In the genomic region with DNA sequence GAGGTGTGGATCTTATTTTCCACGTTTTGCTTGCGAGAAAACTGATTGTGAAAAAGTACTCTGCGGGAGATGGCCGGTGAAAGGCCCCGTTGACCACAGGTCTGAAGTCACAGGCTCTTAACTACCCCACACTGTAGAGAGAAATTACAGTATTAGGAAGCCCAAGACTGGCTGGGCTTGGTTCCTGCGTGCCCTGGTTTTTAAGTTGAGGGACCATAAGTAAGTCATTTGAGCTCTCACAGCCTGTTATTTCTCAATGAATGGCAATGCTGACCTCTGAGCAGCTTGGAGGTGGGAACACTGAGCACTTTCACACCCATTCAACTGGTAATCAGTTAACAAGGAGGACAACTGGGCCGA, we compare ENCODE assay signal across 9 cellular contexts. TPM values are rescaled to one million over a fixed set of nuclear protein-coding genes. Genes with fewer than 3 reads are reported as not detected.
DNase-seq lines count a peak whose midpoint lies in the region; ATAC-seq and TF ChIP-seq lines count a peak whose summit lies in the region.
"Had no signal": no experiment of that assay in that cellular context is flagged by ENCODE, and none has a peak within 500 bp of the region (broad histone marks: within the 10 kb centered on the region; RNA-seq: fewer than 3 reads in every experiment).

No MANE protein-coding gene starts in this region.

- peaks cover 15% of the 10 kb centered on the region for H3K27me3 Mint-ChIP-seq in activated T-cell treated with anti-CD3 and anti-CD28 coated beads, Interleukin-2, amount 50 U/mL, for 72 hours (ENCODE audit: low read depth)

- H3K9me3 Mint-ChIP-seq in activated T-cell treated with anti-CD3 and anti-CD28 coated beads, Interleukin-2, amount 50 U/mL, for 72 hours: no peaks in the 10 kb centered on the region

- H3K27ac Mint-ChIP-seq in activated T-cell treated with anti-CD3 and anti-CD28 coated beads, Interleukin-2, amount 50 U/mL, for 72 hours: no peak overlapping the region

- no peaks in the 10 kb centered on the region for H3K36me3 Mint-ChIP-seq in activated T-cell treated with anti-CD3 and anti-CD28 coated beads, Interleukin-2, amount 50 U/mL, for 72 hours (ENCODE audit: insufficient read depth in 2 of 2)

- peak overlapping the region; percentile 32 to 84 for H3K4me3 Mint-ChIP-seq in activated T-cell treated with anti-CD3 and anti-CD28 coated beads, Interleukin-2, amount 50 U/mL, for 72 hours

- H3K27ac ChIP-seq in RWPE2 (ENCODE audit: poor library complexity, severe bottlenecking): peak overlapping the region; percentile 79
- no peak overlapping the region for H3K27ac ChIP-seq in right atrium auricular region
- H3K27ac ChIP-seq in thymus (ENCODE audit: low read depth): no peak overlapping the region

- H3K4me1 Mint-ChIP-seq in activated T-cell treated with anti-CD3 and anti-CD28 coated beads, Interleukin-2, amount 50 U/mL, for 72 hours (ENCODE audit: low read depth): peaks cover 70% of the 10 kb centered on the region

- H3K4me1 ChIP-seq in RWPE2 (ENCODE audit: insufficient read depth, poor library complexity, severe bottlenecking): peaks cover 70% of the 10 kb centered on the region
- H3K4me1 ChIP-seq in right atrium auricular region: peaks cover 0 to 11% of the 10 kb centered on the region in 2 donors
- H3K4me1 ChIP-seq in thymus (ENCODE audit: control insufficient read depth, insufficient read depth, low read length): peaks cover 3% of the 10 kb centered on the region

- H3K9me3 ChIP-seq in RWPE2 (ENCODE audit: severe bottlenecking): no peaks in the 10 kb centered on the region
- H3K9me3 ChIP-seq in right atrium auricular region: no peaks in the 10 kb centered on the region
- H3K9me3 ChIP-seq in thymus (ENCODE audit: control insufficient read depth): no peaks in the 10 kb centered on the region

- H3K36me3 ChIP-seq in RWPE2 (ENCODE audit: low read depth): peaks cover 34% of the 10 kb centered on the region
- H3K36me3 ChIP-seq in right atrium auricular region: no peaks in the 10 kb centered on the region
- no peaks in the 10 kb centered on the region for H3K36me3 ChIP-seq in thymus (ENCODE audit: control insufficient read depth, insufficient read depth)

- peak in 1 of 2 donors; percentile 6 for ATAC-seq in activated T-cell treated with anti-CD3 and anti-CD28 coated beads, Interleukin-2, amount 50 U/mL, for 72 hours (replicated peaks in 1 of 2)
- ATAC-seq in RWPE2 (ENCODE audit: low read depth): 0 out of 3 replicates have a peak, but pooled peaks have one; percentile 4

- H3K27me3 ChIP-seq in RWPE2 (ENCODE audit: insufficient read depth, poor library complexity, severe bottlenecking) (no peaks in the 10 kb centered on the region), right atrium auricular region (no peaks in the 10 kb centered on the region), thymus (ENCODE audit: control insufficient read depth, insufficient read depth) (peaks cover 2% of the 10 kb centered on the region)

- TF ChIP-seq CTCF in RWPE2 (IDR thresholded peaks at IDR 0.05; ENCODE audit: poor library complexity, severe bottlenecking) (no peak), right atrium auricular region (IDR thresholded peaks at IDR 0.05) (no peak), GM13977 (IDR thresholded peaks at IDR 0.05; ENCODE audit: extremely low read depth, insufficient read depth, missing control alignments) (no peak)

- in situ Hi-C loops in GM13977 (cut with MboI; ENCODE audit: low pct_unique_long_range_greater_than_20kb, low sequenced_read_pairs, unreplicated experiment): no loop called here

- 40% methylated on average over 7 of the region's 7 CpGs for WGBS in thymus

- peak overlapping the region; percentile 49 for H3K4me3 ChIP-seq in RWPE2 (ENCODE audit: severe bottlenecking)
- peak overlapping the region; percentile 27 to 52 for H3K4me3 ChIP-seq in right atrium auricular region
- H3K4me3 ChIP-seq in thymus (ENCODE audit: low read length): peak overlapping the region; percentile 42

- no peak for DNase-seq in activated T-cell treated with anti-CD3 and anti-CD28 coated beads, Interleukin-2, amount 50 U/mL, for 72 hours
- no peak for DNase-seq in activated T-cell treated with anti-CD3 and anti-CD28 coated beads for 4 hours
- DNase-seq in RWPE2 (ENCODE audit: low spot score): no peak
- no peak for DNase-seq in right atrium auricular region (ENCODE audit: low spot score)
- no peak for DNase-seq in NCI-H1105 (lab: John Stamatoyannopoulos, UW)
- DNase-seq in NCI-H748 (lab: John Stamatoyannopoulos, UW; ENCODE audit: unreplicated experiment): no peak
- DNase-seq in GM13977 (ENCODE audit: low spot score): no peak
- DNase-seq: DND-41 had no signal

RNA-seq across cellular contexts. Expression of a gene that starts 0.4 kb away (rescaled TPM):
- 10 to 100 TPM in 1 of 2 donors, 1 to 10 TPM in 1; 6.3 to 13.8 TPM for total RNA-seq in activated T-cell treated with anti-CD3 and anti-CD28 coated beads, Interleukin-2, amount 50 U/mL, for 72 hours
- 1 to 10 TPM; 1.4 to 1.6 TPM for total RNA-seq in right atrium auricular region
- polyA plus RNA-seq in thymus: 12.5 TPM
